ENCODE assay signal across 1 cellular context in the genomic region with DNA sequence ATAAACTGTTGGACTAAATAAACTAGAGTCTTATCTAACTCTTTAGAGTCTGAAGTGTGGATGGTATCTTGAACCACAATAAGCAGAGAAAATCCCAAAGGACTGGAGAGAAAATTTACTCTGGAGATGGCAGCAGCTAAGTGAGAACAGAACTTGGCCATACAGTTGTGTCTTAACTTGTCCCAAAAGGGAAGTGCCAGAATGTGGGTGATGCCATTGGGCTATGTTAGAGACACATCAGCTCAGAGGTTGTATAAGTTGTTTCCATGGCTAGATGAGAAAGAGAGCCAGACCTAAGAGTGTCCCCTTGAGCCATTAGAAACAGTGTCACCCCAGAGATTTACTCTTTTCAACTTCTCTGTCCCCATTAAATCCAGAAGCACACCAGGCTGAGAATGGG.
TF ChIP-seq lines count a peak whose summit lies in the region.

No MANE protein-coding gene starts in this region.

TF ChIP-seq in K562, 482 proteins besides CTCF, POLR2A, EP300 and RAD21:
- no peak for TF ChIP-seq ZSCAN29 (IDR thresholded peaks at IDR 0.05)
- no peak for TF ChIP-seq ID3 (CRISPR knock-in tag; IDR thresholded peaks at IDR 0.05)
- TF ChIP-seq ID3 (tag; IDR thresholded peaks at IDR 0.05): no peak
- TF ChIP-seq SPI1 (IDR thresholded peaks at IDR 0.05; ENCODE audit: borderline replicate concordance, low read depth, low read length): peak; percentile 59; the same call in 1 of the 2 replicates
